8 cellular contexts compared by ENCODE assay signal in genomic region chr12:46209914-46210834, GRCh38. TPM values are rescaled to one million over a fixed set of nuclear protein-coding genes. Genes with fewer than 3 reads are reported as not detected.
DNase-seq lines count a peak whose midpoint lies in the region; ATAC-seq and TF ChIP-seq lines count a peak whose summit lies in the region.

No MANE protein-coding gene starts in this region.

- peak overlapping the region; percentile 34 for H3K4me3 Mint-ChIP-seq in activated CD8-positive, alpha-beta T cell treated with anti-CD3 and anti-CD28 coated beads, Interleukin-2, amount 10 ng/mL, durations not matched to agents 7 days and 5 days

- H3K27ac Mint-ChIP-seq in activated CD8-positive, alpha-beta T cell treated with anti-CD3 and anti-CD28 coated beads, Interleukin-2, amount 10 ng/mL, durations not matched to agents 7 days and 5 days = peak overlapping the region; percentile 87

- no peak overlapping the region for H3K4me3 ChIP-seq in spleen

- peak overlapping the region; percentile 71 for H3K27ac ChIP-seq in foreskin keratinocyte
- H3K27ac ChIP-seq in spleen = peak overlapping the region; percentile 49 to 91 (median 72)

- ATAC-seq in HG02610 (IDR thresholded peaks at IDR 0.05; ENCODE audit: unreplicated experiment) = peak; percentile 52
- peak; percentile 42 for ATAC-seq in activated CD8-positive, alpha-beta T cell treated with anti-CD3 and anti-CD28 coated beads, Interleukin-2, amount 10 ng/mL, durations not matched to agents 7 days and 5 days
- peak; percentile 99 for ATAC-seq in foreskin keratinocyte

- peaks cover 76% of the 10 kb centered on the region for H3K4me1 Mint-ChIP-seq in activated CD8-positive, alpha-beta T cell treated with anti-CD3 and anti-CD28 coated beads, Interleukin-2, amount 10 ng/mL, durations not matched to agents 7 days and 5 days (ENCODE audit: low read depth)

- H3K27me3 ChIP-seq in foreskin keratinocyte (no peaks in the 10 kb centered on the region), spleen (replicated peaks in 1 of 7) (no peaks in the 10 kb centered on the region)

- TF ChIP-seq CTCF in foreskin keratinocyte (conservative IDR thresholded peaks at IDR 0.05) = no peak
- TF ChIP-seq CTCF in spleen (IDR thresholded peaks at IDR 0.05 in 8 of 11, conservative IDR thresholded peaks at IDR 0.05 in 3 of 11) = no peak

- H3K9me3 Mint-ChIP-seq in activated CD8-positive, alpha-beta T cell treated with anti-CD3 and anti-CD28 coated beads, Interleukin-2, amount 10 ng/mL, durations not matched to agents 7 days and 5 days (ENCODE audit: insufficient read depth) = no peaks in the 10 kb centered on the region

- CTCF ChIA-PET in activated CD8-positive, alpha-beta T cell treated with anti-CD3 and anti-CD28 coated beads, Interleukin-2, amount 10 ng/mL, durations not matched to agents 7 days and 5 days (lab: Charles Lee) = interaction anchor here (2.1 kb wide), 1 partner anchor 60 kb away, joined by 9 read pairs; the partner anchor contains the start of gene SLC38A1

- POLR2A ChIA-PET in activated CD8-positive, alpha-beta T cell treated with anti-CD3 and anti-CD28 coated beads, Interleukin-2, amount 10 ng/mL, durations not matched to agents 7 days and 5 days (lab: Charles Lee) = interaction anchor here (0.5 to 4.3 kb wide), 5 partner anchors 8 to 59 kb away, joined by 4 to 44 read pairs (median 4); partner anchors contain the start of gene SLC38A1

- H3K9me3 ChIP-seq in spleen = no peaks in the 10 kb centered on the region

- H3K36me3 ChIP-seq in spleen = peaks cover 0 to 45% (median 9%) of the 10 kb centered on the region in 6 donors

- DNase-seq in DMS79 (lab: John Stamatoyannopoulos, UW) (peak; percentile 90), NCI-H2029 (lab: John Stamatoyannopoulos, UW) (peak; percentile 98), foreskin keratinocyte (peak; percentile 85 to 92), spleen (peak; percentile 89), GM19238 (ENCODE audit: insufficient read length, low spot score) (no peak), midbrain (lab: John Stamatoyannopoulos, UW) (no peak)
- peak; percentile 48 for DNase-seq in activated CD8-positive, alpha-beta T cell treated with anti-CD3 and anti-CD28 coated beads, Interleukin-2, amount 10 ng/mL, durations not matched to agents 7 days and 5 days

- 42 to 63% (median 56%) methylated on average over 12 of the region's 12 CpGs for WGBS in spleen, 5 donors

- peaks cover 86% of the 10 kb centered on the region for H3K36me3 Mint-ChIP-seq in activated CD8-positive, alpha-beta T cell treated with anti-CD3 and anti-CD28 coated beads, Interleukin-2, amount 10 ng/mL, durations not matched to agents 7 days and 5 days (ENCODE audit: low read depth)

- H3K4me1 ChIP-seq in foreskin keratinocyte = peaks cover 23% of the 10 kb centered on the region
- H3K4me1 ChIP-seq in spleen = peaks cover 30 to 100% (median 77%) of the 10 kb centered on the region in 6 donors

- TF ChIP-seq POLR2A in spleen (IDR thresholded peaks at IDR 0.05) = no peak

- H3K27me3 Mint-ChIP-seq in activated CD8-positive, alpha-beta T cell treated with anti-CD3 and anti-CD28 coated beads, Interleukin-2, amount 10 ng/mL, durations not matched to agents 7 days and 5 days (ENCODE audit: low read depth) = no peaks in the 10 kb centered on the region

- intact Hi-C loops in spleen (cut with DNase I; ENCODE audit: low total_unique reads) = no loop called here

RNA-seq across cellular contexts. Expression of gene SLC38A1, which starts 58.7 kb away (rescaled TPM):
- 100 to 1,000 TPM; 162 to 168 TPM for total RNA-seq in activated CD8-positive, alpha-beta T cell treated with anti-CD3 and anti-CD28 coated beads, Interleukin-2, amount 10 ng/mL, durations not matched to agents 7 days and 5 days
- total RNA-seq in foreskin keratinocyte (147 and 182 TPM in 2 replicates), spleen (100 to 1,000 TPM in 3 of 7 donors, 10 to 100 TPM in 4; 82.3 to 142 (median 94.4) TPM)
- polyA plus RNA-seq in foreskin keratinocyte (28.5 and 28.8 TPM in 2 replicates), spleen (10 to 100 TPM; 26.9 to 33.8 (median 30.7) TPM)

Comparison
In these comparisons a context has a peak if more than half of its experiments do, and no peak if none do; other contexts are left out.
1. DNase-seq: peak in DMS79 (single experiment), NCI-H2029 (single experiment), activated CD8-positive, alpha-beta T cell treated with anti-CD3 and anti-CD28 coated beads, Interleukin-2, amount 10 ng/mL, durations not matched to agents 7 days and 5 days (single experiment), foreskin keratinocyte (2 of 2) and spleen (single experiment); none in GM19238 (single experiment) and midbrain (single experiment).
2. ATAC-seq: peak in every context shown above with its lines; median percentile 99 in foreskin keratinocyte; 52 in HG02610; 42 in activated CD8-positive, alpha-beta T cell treated with anti-CD3 and anti-CD28 coated beads, Interleukin-2, amount 10 ng/mL, durations not matched to agents 7 days and 5 days.